Comparison of ENCODE assay signal across 1 cellular context in the genomic region with DNA sequence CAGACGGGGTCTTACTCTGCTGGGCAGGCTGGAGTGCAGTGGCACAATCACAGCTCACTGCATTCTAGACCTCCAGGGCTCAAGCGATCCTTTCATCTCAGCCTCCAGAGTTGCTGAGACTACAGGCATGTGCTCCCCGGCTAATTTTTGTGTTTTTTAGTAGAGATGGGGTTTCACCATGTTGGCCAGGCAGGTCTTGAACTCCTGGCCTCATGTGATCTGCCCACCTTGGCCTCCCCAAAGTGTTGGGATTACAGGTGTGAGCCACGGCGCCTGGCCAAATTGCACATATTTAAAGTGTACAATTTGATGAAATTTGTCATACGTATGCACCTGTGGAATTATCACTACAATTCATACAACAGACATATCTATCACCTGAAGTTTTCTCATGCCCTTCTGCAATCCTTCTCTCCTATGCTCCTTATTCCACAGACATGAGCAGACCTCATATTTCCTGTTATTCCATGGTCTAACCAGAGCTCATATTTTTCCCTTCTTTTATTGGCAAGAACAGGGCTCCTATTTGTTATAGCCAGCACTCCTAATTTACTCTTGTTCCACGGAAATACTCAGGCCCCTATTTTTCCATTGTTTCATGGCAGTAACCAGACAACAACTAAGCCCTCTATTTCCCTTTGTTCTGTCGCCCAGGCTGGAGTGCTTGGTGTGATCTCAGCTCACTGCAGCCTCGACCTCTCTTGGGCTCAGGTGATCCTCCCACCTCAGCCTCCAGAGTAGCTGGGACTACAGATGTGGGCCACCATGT.
TF ChIP-seq lines count a peak whose summit lies in the region.

No MANE protein-coding gene starts in this region.

TF ChIP-seq in K562, 482 proteins besides CTCF, POLR2A, EP300 and RAD21:
- TF ChIP-seq, protein P1, sequence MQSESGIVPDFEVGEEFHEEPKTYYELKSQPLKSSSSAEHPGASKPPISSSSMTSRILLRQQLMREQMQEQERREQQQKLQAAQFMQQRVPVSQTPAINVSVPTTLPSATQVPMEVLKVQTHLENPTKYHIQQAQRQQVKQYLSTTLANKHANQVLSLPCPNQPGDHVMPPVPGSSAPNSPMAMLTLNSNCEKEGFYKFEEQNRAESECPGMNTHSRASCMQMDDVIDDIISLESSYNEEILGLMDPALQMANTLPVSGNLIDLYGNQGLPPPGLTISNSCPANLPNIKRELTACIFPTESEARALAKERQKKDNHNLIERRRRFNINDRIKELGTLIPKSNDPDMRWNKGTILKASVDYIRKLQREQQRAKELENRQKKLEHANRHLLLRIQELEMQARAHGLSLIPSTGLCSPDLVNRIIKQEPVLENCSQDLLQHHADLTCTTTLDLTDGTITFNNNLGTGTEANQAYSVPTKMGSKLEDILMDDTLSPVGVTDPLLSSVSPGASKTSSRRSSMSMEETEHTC (IDR thresholded peaks at IDR 0.05): no peak
- no peak for TF ChIP-seq STAT5A (IDR thresholded peaks at IDR 0.05; ENCODE audit: borderline replicate concordance, low read length)
